In genomic region chr11:45606514-45607024, GRCh38 we compare ENCODE assay signal across 14 cellular contexts. TPM values are rescaled to one million over a fixed set of nuclear protein-coding genes. Genes with fewer than 3 reads are reported as not detected.
DNase-seq lines count a peak whose midpoint lies in the region; TF ChIP-seq lines count a peak whose summit lies in the region.
"Had no signal": no experiment of that assay in that cellular context is flagged by ENCODE, and none has a peak within 500 bp of the region (broad histone marks: within the 10 kb centered on the region; RNA-seq: fewer than 3 reads in every experiment).

No MANE protein-coding gene starts in this region.

- H3K9me3 ChIP-seq in endodermal cell (ENCODE audit: control insufficient read depth, low read length), result no peaks in the 10 kb centered on the region
- H3K9me3 ChIP-seq in neural cell (ENCODE audit: low read length), result no peaks in the 10 kb centered on the region
- no peaks in the 10 kb centered on the region for H3K9me3 ChIP-seq in PC-9 (ENCODE audit: insufficient read depth, low read depth)

- peaks cover 14% of the 10 kb centered on the region for H3K27me3 Mint-ChIP-seq in endodermal cell (ENCODE audit: insufficient read depth)

- CTCF ChIA-PET in PC-9 (lab: Charles Lee), result no interaction called here

- no peaks in the 10 kb centered on the region for H3K9me2 ChIP-seq in neural cell (ENCODE audit: insufficient read depth, low read length)
- no peaks in the 10 kb centered on the region; the same call in 1 of the 2 replicates for H3K9me2 ChIP-seq in PC-9 (ENCODE audit: insufficient read depth)

- peaks cover 5% of the 10 kb centered on the region for H3K4me1 ChIP-seq in endodermal cell (ENCODE audit: control insufficient read depth, insufficient read depth, low read length)
- no peaks in the 10 kb centered on the region for H3K4me1 ChIP-seq in PC-9 (replicated peaks; ENCODE audit: insufficient read depth)

- BruUV-seq in PC-9 (replicated peaks; lab: Mats Ljungman, UMichigan), result no TSS peak

- peak; percentile 38 for DNase-seq in NCI-H1436 (lab: John Stamatoyannopoulos, UW)
- DNase-seq in NCI-H1436 treated with DMSO at 0.1 percent for 48 hours (lab: John Stamatoyannopoulos, UW), result no peak
- DNase-seq in NCI-H1105 treated with DMSO at 0.1 percent for 48 hours (lab: John Stamatoyannopoulos, UW), result peak; percentile 58
- peak; percentile 88 for DNase-seq in endodermal cell
- no peak for DNase-seq in PC-9
- DNase-seq in putamen (ENCODE audit: low spot score), result no peak
- no peak for DNase-seq in posterior vena cava (ENCODE audit: low spot score)
- DNase-seq: activated naive CD8-positive, alpha-beta T cell treated with anti-CD3 and anti-CD28 coated beads, Interleukin-2, amount 10 ng/mL, durations not matched to agents 7 days and 5 days; activated T-cell treated with anti-CD3 and anti-CD28 coated beads, Interleukin-2, amount 50 U/mL, for 24 hours; CD8-positive, alpha-beta T cell; stimulated activated CD4-positive, alpha-beta T cell treated with anti-CD3 and anti-CD28 coated beads, Interleukin-2, amount 100 ng/mL, for 24 hours had no signal

- H3K27ac ChIP-seq in endodermal cell (ENCODE audit: low read depth, low read length), result no peak overlapping the region
- H3K27ac ChIP-seq in neural cell (ENCODE audit: low read length), result peak overlapping the region; percentile 67
- H3K27ac ChIP-seq in PC-9, result no peak overlapping the region
- H3K27ac ChIP-seq: SK-N-MC had no signal

- no peaks in the 10 kb centered on the region for H3K36me3 Mint-ChIP-seq in endodermal cell (ENCODE audit: low read depth)
- H3K36me3 Mint-ChIP-seq: activated naive CD8-positive, alpha-beta T cell treated with anti-CD3 and anti-CD28 coated beads, Interleukin-2, amount 10 ng/mL, durations not matched to agents 7 days and 5 days; CD8-positive, alpha-beta T cell had no signal

- no peak for TF ChIP-seq EP300 in neural cell (conservative IDR thresholded peaks at IDR 0.05; ENCODE audit: poor library complexity, severe bottlenecking)

- H3K9ac ChIP-seq in endodermal cell (ENCODE audit: extremely low read depth, low read length, poor library complexity, severe bottlenecking) (no peak overlapping the region), neural cell (ENCODE audit: low read length) (peak overlapping the region; percentile 52)

- H3K4me3 ChIP-seq in endodermal cell (ENCODE audit: low read length), result no peak overlapping the region
- H3K4me3 ChIP-seq in neural cell (ENCODE audit: low read length), result peak overlapping the region; percentile 43
- H3K4me3 ChIP-seq in PC-9, result no peak overlapping the region
- H3K4me3 ChIP-seq: SK-N-MC had no signal

- TF ChIP-seq CTCF in endodermal cell (conservative IDR thresholded peaks at IDR 0.05) (no peak), neural cell (IDR thresholded peaks at IDR 0.05; ENCODE audit: poor library complexity, severe bottlenecking) (no peak), PC-9 (conservative IDR thresholded peaks at IDR 0.05) (no peak)

- intact Hi-C loops in PC-9 (cut with micrococcal nuclease; ENCODE audit: unreplicated experiment), result no loop called here
- intact Hi-C loops in posterior vena cava (cut with DNase I), result no loop called here

- no peak overlapping the region for H3K4me3 Mint-ChIP-seq in endodermal cell
- H3K4me3 Mint-ChIP-seq: activated naive CD8-positive, alpha-beta T cell treated with anti-CD3 and anti-CD28 coated beads, Interleukin-2, amount 10 ng/mL, durations not matched to agents 7 days and 5 days; activated T-cell treated with anti-CD3 and anti-CD28 coated beads, Interleukin-2, amount 50 U/mL, for 24 hours; CD8-positive, alpha-beta T cell had no signal

- H3K27me3 ChIP-seq in endodermal cell (ENCODE audit: control insufficient read depth, insufficient read depth, low read length, poor library complexity, severe bottlenecking) (no peaks in the 10 kb centered on the region), neural cell (ENCODE audit: insufficient read depth, low read depth, low read length) (no peaks in the 10 kb centered on the region), PC-9 (ENCODE audit: insufficient read depth, low read depth) (peaks cover 52% of the 10 kb centered on the region)

- H3K36me3 ChIP-seq in endodermal cell (ENCODE audit: control insufficient read depth, insufficient read depth, low read length), result no peaks in the 10 kb centered on the region
- no peaks in the 10 kb centered on the region for H3K36me3 ChIP-seq in neural cell (ENCODE audit: insufficient read depth, low read length)
- H3K36me3 ChIP-seq in PC-9 (ENCODE audit: low read depth), result no peaks in the 10 kb centered on the region

- peak; percentile 44 for TF ChIP-seq RAD21 in neural cell (conservative IDR thresholded peaks at IDR 0.05)

- peak overlapping the region; percentile 18 for H2AFZ ChIP-seq in neural cell (ENCODE audit: low read depth, low read length)
- H2AFZ ChIP-seq in PC-9, result no peak overlapping the region

- POLR2A ChIA-PET in PC-9 (lab: Charles Lee; ENCODE audit: unreplicated experiment), result no interaction called here

- 35% methylated on average over 7 of the region's 7 CpGs; no CpG with 5 or more reads in 1 of the 2 experiments for WGBS in endodermal cell (ENCODE audit: insufficient coverage in 1 of 2, insufficient read length in 1 of 2), 2 experiments

- H3K9me3 Mint-ChIP-seq in endodermal cell, result no peaks in the 10 kb centered on the region
- H3K9me3 Mint-ChIP-seq: activated naive CD8-positive, alpha-beta T cell treated with anti-CD3 and anti-CD28 coated beads, Interleukin-2, amount 10 ng/mL, durations not matched to agents 7 days and 5 days; activated T-cell treated with anti-CD3 and anti-CD28 coated beads, Interleukin-2, amount 50 U/mL, for 24 hours; CD8-positive, alpha-beta T cell had no signal

- H3K79me2 ChIP-seq in neural cell (replicated peaks; ENCODE audit: insufficient read depth, low read length) (no peaks in the 10 kb centered on the region), PC-9 (ENCODE audit: low read depth) (no peaks in the 10 kb centered on the region)

- H4K20me1 ChIP-seq in neural cell (ENCODE audit: insufficient read depth) (no peaks in the 10 kb centered on the region), PC-9 (ENCODE audit: insufficient read depth) (no peaks in the 10 kb centered on the region)

- H3K27ac Mint-ChIP-seq in endodermal cell, result no peak overlapping the region
- H3K27ac Mint-ChIP-seq: activated naive CD8-positive, alpha-beta T cell treated with anti-CD3 and anti-CD28 coated beads, Interleukin-2, amount 10 ng/mL, durations not matched to agents 7 days and 5 days; activated T-cell treated with anti-CD3 and anti-CD28 coated beads, Interleukin-2, amount 50 U/mL, for 24 hours; CD8-positive, alpha-beta T cell had no signal

- H3K4me2 ChIP-seq in neural cell (ENCODE audit: low read length), result peak overlapping the region; percentile 26
- no peak overlapping the region for H3K4me2 ChIP-seq in PC-9

- H3F3A ChIP-seq in neural cell (ENCODE audit: insufficient read depth, low read length, poor library complexity, severe bottlenecking) (no peaks in the 10 kb centered on the region), PC-9 (ENCODE audit: insufficient read depth, low read depth) (no peaks in the 10 kb centered on the region)

- H3K4me1 Mint-ChIP-seq in endodermal cell, result peaks cover 13% of the 10 kb centered on the region
- H3K4me1 Mint-ChIP-seq: activated naive CD8-positive, alpha-beta T cell treated with anti-CD3 and anti-CD28 coated beads, Interleukin-2, amount 10 ng/mL, durations not matched to agents 7 days and 5 days had no signal

TF ChIP-seq in neural cell, 6 proteins besides CTCF, POLR2A, EP300 and RAD21:
- TF ChIP-seq TAF1 (IDR thresholded peaks at IDR 0.05; ENCODE audit: low read depth) (no peak), SMC3 (conservative IDR thresholded peaks at IDR 0.05; ENCODE audit: poor library complexity) (peak; percentile 40), EZH2 (IDR thresholded peaks at IDR 0.05; ENCODE audit: borderline replicate concordance, insufficient read depth, low read length, poor library complexity, severe bottlenecking) (no peak), MXI1 (conservative IDR thresholded peaks at IDR 0.05; ENCODE audit: poor library complexity, severe bottlenecking) (no peak), POLR2AphosphoS5 (IDR thresholded peaks at IDR 0.05) (peak; percentile 42), REST (IDR thresholded peaks at IDR 0.05; ENCODE audit: borderline replicate concordance) (peak; percentile 99)

RNA-seq across cellular contexts. Expression of gene CHST1, which starts 58.9 kb away (rescaled TPM):
- total RNA-seq in endodermal cell (1 to 10 TPM in 1 of 2 donors, under 1 TPM in 1; 0.95 to 1.6 TPM), PC-9 (2021) (not detected in 2 replicates), posterior vena cava (1 to 10 TPM; 3.3 to 5.2 TPM)
- polyA plus RNA-seq in endodermal cell (2013, experiment 1 of 2), result 3.1 TPM
- 3.4 TPM for polyA plus RNA-seq in endodermal cell (2013, experiment 2 of 2)
- 16.2 and 22.8 TPM in 2 replicates for polyA plus RNA-seq in neural cell
- 17.4 and 19.2 TPM in 2 replicates for polyA minus RNA-seq in neural cell
- total RNA-seq: activated naive CD8-positive, alpha-beta T cell treated with anti-CD3 and anti-CD28 coated beads, Interleukin-2, amount 10 ng/mL, durations not matched to agents 7 days and 5 days; CD8-positive, alpha-beta T cell; OCI-LY7 had no signal

Comparison
In these comparisons a context has a peak if more than half of its experiments do, and no peak if none do; other contexts are left out.
1. DNase-seq: peak in NCI-H1436 (single experiment), NCI-H1105 treated with DMSO at 0.1 percent for 48 hours (single experiment) and endodermal cell (single experiment); none in NCI-H1436 treated with DMSO at 0.1 percent for 48 hours (single experiment), PC-9 (0 of 2), putamen (single experiment) and posterior vena cava (single experiment).